Comparison of ENCODE assay signal across 20 cellular contexts in the genomic region with DNA sequence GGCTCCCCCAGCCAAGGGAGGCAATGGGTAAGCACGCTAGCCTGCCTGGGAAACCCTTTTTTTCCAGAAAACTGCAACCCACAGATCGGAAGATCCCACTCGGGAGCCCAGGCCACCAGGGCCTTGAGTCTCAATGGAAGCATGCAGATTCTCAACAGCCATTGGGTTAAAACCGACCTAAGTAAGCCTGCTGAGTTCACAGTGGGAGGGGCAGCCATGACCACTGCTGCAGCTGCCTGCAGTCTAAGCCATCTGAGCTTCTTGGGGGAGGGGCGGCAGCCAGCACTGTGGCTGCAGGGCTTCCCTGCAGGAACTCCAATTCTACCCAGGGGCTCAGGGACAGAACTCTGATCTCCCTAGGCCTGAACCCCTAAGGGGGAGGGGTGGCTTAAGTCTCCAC.
DNase-seq lines count a peak whose midpoint lies in the region; ATAC-seq and TF ChIP-seq lines count a peak whose summit lies in the region.
"Had no signal": no experiment of that assay in that cellular context is flagged by ENCODE, and none has a peak within 500 bp of the region (broad histone marks: within the 10 kb centered on the region; RNA-seq: fewer than 3 reads in every experiment).

No MANE protein-coding gene starts in this region.

- H3K4me1 ChIP-seq in GM23338 (ENCODE audit: insufficient read depth), result peaks cover 6% of the 10 kb centered on the region; the same call in 1 of the 2 replicates
- H3K4me1 ChIP-seq in NT2/D1 (ENCODE audit: insufficient read depth, insufficient read length), result peaks cover 5% of the 10 kb centered on the region
- no peaks in the 10 kb centered on the region for H3K4me1 ChIP-seq in endodermal cell (ENCODE audit: control insufficient read depth, insufficient read depth, low read length)
- H3K4me1 ChIP-seq: BLaER1 had no signal

- peaks cover 11% of the 10 kb centered on the region for H3K4me1 Mint-ChIP-seq in GM23338
- peaks cover 3% of the 10 kb centered on the region for H3K4me1 Mint-ChIP-seq in endodermal cell
- H3K4me1 Mint-ChIP-seq in activated CD4-positive, alpha-beta memory T cell treated with anti-CD3 and anti-CD28 coated beads for 36 hours (ENCODE audit: low read depth), result no peaks in the 10 kb centered on the region

- 0 to 72% methylated on average over 1 to 5 of the region's 5 CpGs for WGBS in endodermal cell (ENCODE audit: insufficient coverage in 1 of 2, insufficient read length in 1 of 2), 2 experiments

- H3K4me3 Mint-ChIP-seq in GM23338 (no peak overlapping the region), endodermal cell (no peak overlapping the region)
- H3K4me3 Mint-ChIP-seq in activated CD4-positive, alpha-beta memory T cell treated with anti-CD3 and anti-CD28 coated beads for 36 hours, result no peak overlapping the region
- H3K4me3 Mint-ChIP-seq: CD8-positive, alpha-beta T cell; HFFc6 had no signal

- H3K27me3 ChIP-seq in GM23338 (ENCODE audit: insufficient read depth) (no peaks in the 10 kb centered on the region), NT2/D1 (ENCODE audit: insufficient read depth, insufficient read length) (no peaks in the 10 kb centered on the region), endodermal cell (ENCODE audit: control insufficient read depth, insufficient read depth, low read length, poor library complexity, severe bottlenecking) (no peaks in the 10 kb centered on the region)
- H3K27me3 ChIP-seq: BLaER1 had no signal

- H3K4me2 ChIP-seq in GM23338, result peak overlapping the region; percentile 31
- H3K4me2 ChIP-seq: BLaER1, PC-9 had no signal

- CTCF ChIA-PET in activated CD4-positive, alpha-beta memory T cell treated with anti-CD3 and anti-CD28 coated beads for 36 hours (lab: Charles Lee), result no interaction called here

- ATAC-seq in GM23338, result peak; percentile 98
- ATAC-seq: CD8-positive, alpha-beta T cell; GM12878 had no signal

- H3K36me3 Mint-ChIP-seq in GM23338 (ENCODE audit: low read depth) (peaks cover 10% of the 10 kb centered on the region), endodermal cell (ENCODE audit: low read depth) (no peaks in the 10 kb centered on the region)
- no peaks in the 10 kb centered on the region for H3K36me3 Mint-ChIP-seq in activated CD4-positive, alpha-beta memory T cell treated with anti-CD3 and anti-CD28 coated beads for 36 hours
- H3K36me3 Mint-ChIP-seq: CD8-positive, alpha-beta T cell had no signal

- DNase-seq in GM23338 (ENCODE audit: low spot score), result peak; percentile 74
- peak; percentile 66 for DNase-seq in NT2/D1 (ENCODE audit: low read depth, low spot score)
- peak; percentile 77 for DNase-seq in endodermal cell
- DNase-seq in islet precursor cell, result peak; percentile 62
- no peak for DNase-seq in DMS79 (lab: John Stamatoyannopoulos, UW)
- DNase-seq in activated CD4-positive, alpha-beta memory T cell treated with anti-CD3 and anti-CD28 coated beads for 36 hours, result no peak
- DNase-seq in SKM-1 treated with dmso at 0.1 percent for 144 hours (lab: John Stamatoyannopoulos, UW; ENCODE audit: unreplicated experiment), result no peak
- no peak for DNase-seq in hepatic stellate cell (ENCODE audit: low spot score)
- DNase-seq: CD8-positive, alpha-beta T cell; GDM1; GOT3; HFFc6; NCI-H1048; NCI-H1694; NCI-H2107; NCI-H345; NCI-H526; PC-9 had no signal

- H4K20me1 ChIP-seq in GM23338 (replicated peaks; ENCODE audit: insufficient read depth), result no peaks in the 10 kb centered on the region
- H4K20me1 ChIP-seq: BLaER1 had no signal

- H3K79me2 ChIP-seq in GM23338 (replicated peaks; ENCODE audit: insufficient read depth), result no peaks in the 10 kb centered on the region

- H3K4me3 ChIP-seq in GM23338, result 0 out of 2 replicates have a peak overlapping the region, but pooled peaks have one; percentile 9
- no peak overlapping the region for H3K4me3 ChIP-seq in NT2/D1 (ENCODE audit: insufficient read length, low read depth)
- no peak overlapping the region for H3K4me3 ChIP-seq in endodermal cell (ENCODE audit: low read length)
- H3K4me3 ChIP-seq: BLaER1, GM12878, PC-9 had no signal

- no peaks in the 10 kb centered on the region for H3F3A ChIP-seq in GM23338 (replicated peaks; ENCODE audit: low read depth)

- H3K9me3 ChIP-seq in NT2/D1 (ENCODE audit: insufficient read depth, low read length) (peaks cover 13% of the 10 kb centered on the region; the same call in 1 of the 2 replicates), endodermal cell (ENCODE audit: control insufficient read depth, low read length) (peaks cover 7% of the 10 kb centered on the region)

- H3K27ac Mint-ChIP-seq in GM23338, result no peak overlapping the region
- H3K27ac Mint-ChIP-seq in endodermal cell, result no peak overlapping the region
- H3K27ac Mint-ChIP-seq in activated CD4-positive, alpha-beta memory T cell treated with anti-CD3 and anti-CD28 coated beads for 36 hours, result no peak overlapping the region
- H3K27ac Mint-ChIP-seq: CD8-positive, alpha-beta T cell; HFFc6 had no signal

- intact Hi-C loops in activated CD4-positive, alpha-beta memory T cell treated with anti-CD3 and anti-CD28 coated beads for 36 hours (cut with micrococcal nuclease), result no loop called here

- H3K9me3 Mint-ChIP-seq in GM23338, result peaks cover 12% of the 10 kb centered on the region; the same call in 2 of the 3 replicates
- peaks cover 20% of the 10 kb centered on the region for H3K9me3 Mint-ChIP-seq in endodermal cell
- H3K9me3 Mint-ChIP-seq in activated CD4-positive, alpha-beta memory T cell treated with anti-CD3 and anti-CD28 coated beads for 36 hours, result peaks cover 2% of the 10 kb centered on the region
- H3K9me3 Mint-ChIP-seq: CD8-positive, alpha-beta T cell had no signal

- H3K27me3 Mint-ChIP-seq in GM23338 (ENCODE audit: insufficient read depth, low read depth, poor library complexity), result no peaks in the 10 kb centered on the region
- H3K27me3 Mint-ChIP-seq in endodermal cell (ENCODE audit: insufficient read depth), result no peaks in the 10 kb centered on the region
- H3K27me3 Mint-ChIP-seq in activated CD4-positive, alpha-beta memory T cell treated with anti-CD3 and anti-CD28 coated beads for 36 hours, result no peaks in the 10 kb centered on the region

- no peak overlapping the region for H3K27ac ChIP-seq in GM23338 (ENCODE audit: low read depth)
- H3K27ac ChIP-seq in endodermal cell (ENCODE audit: low read depth, low read length), result no peak overlapping the region
- H3K27ac ChIP-seq: BLaER1, PC-9 had no signal

- H3K36me3 ChIP-seq in GM23338 (ENCODE audit: insufficient read depth), result no peaks in the 10 kb centered on the region
- no peaks in the 10 kb centered on the region for H3K36me3 ChIP-seq in NT2/D1 (ENCODE audit: insufficient read depth, insufficient read length, low read length)
- H3K36me3 ChIP-seq in endodermal cell (ENCODE audit: control insufficient read depth, insufficient read depth, low read length), result no peaks in the 10 kb centered on the region
- H3K36me3 ChIP-seq: BLaER1 had no signal

- H3K9ac ChIP-seq in NT2/D1 (ENCODE audit: insufficient read length, low read depth) (no peak overlapping the region), endodermal cell (ENCODE audit: extremely low read depth, low read length, poor library complexity, severe bottlenecking) (no peak overlapping the region)
- H3K9ac ChIP-seq: BLaER1 had no signal

- H3K9me2 ChIP-seq in GM23338 (ENCODE audit: insufficient read depth), result no peaks in the 10 kb centered on the region

- H2AFZ ChIP-seq in GM23338, result peak overlapping the region; percentile 90
- H2AFZ ChIP-seq: PC-9 had no signal

- TF ChIP-seq CTCF in GM23338 (conservative IDR thresholded peaks at IDR 0.05; ENCODE audit: low read depth in 2 of 2) (no peak), endodermal cell (conservative IDR thresholded peaks at IDR 0.05) (no peak)

- POLR2A ChIA-PET in activated CD4-positive, alpha-beta memory T cell treated with anti-CD3 and anti-CD28 coated beads for 36 hours (lab: Charles Lee), result no interaction called here

TF ChIP-seq in GM23338, 12 proteins besides CTCF, POLR2A, EP300 and RAD21:
- no peak for TF ChIP-seq ZNF331 (CRISPR knock-in tag; IDR thresholded peaks at IDR 0.05; ENCODE audit: low read depth)
- TF ChIP-seq NANOG (IDR thresholded peaks at IDR 0.05; ENCODE audit: borderline replicate concordance), result no peak
TF ChIP-seq in GM23338: peak in this region for 0.

Comparison
In these comparisons a context has a peak if more than half of its experiments do, and no peak if none do; other contexts are left out.
1. DNase-seq: peak in GM23338 (single experiment), NT2/D1 (single experiment), endodermal cell (single experiment) and islet precursor cell (single experiment); none in DMS79 (single experiment), activated CD4-positive, alpha-beta memory T cell treated with anti-CD3 and anti-CD28 coated beads for 36 hours (single experiment), SKM-1 treated with dmso at 0.1 percent for 144 hours (single experiment) and hepatic stellate cell (single experiment).